8 cellular contexts compared by ENCODE assay signal in genomic region chr2:231709981-231710750, GRCh38.
DNase-seq lines count a peak whose midpoint lies in the region; ATAC-seq and TF ChIP-seq lines count a peak whose summit lies in the region.

No MANE protein-coding gene starts in this region.

- H3K4me3 ChIP-seq in NT2/D1 (ENCODE audit: insufficient read length, low read depth) (peak overlapping the region; percentile 98), mucosa of rectum (ENCODE audit: low read length in 2 of 2) (peak overlapping the region; percentile 85 to 89)

- H3K9me3 ChIP-seq in NT2/D1 (ENCODE audit: insufficient read depth, low read length), result no peaks in the 10 kb centered on the region
- no peaks in the 10 kb centered on the region for H3K9me3 ChIP-seq in mucosa of rectum (ENCODE audit: control insufficient read depth in 2 of 2, low read length in 2 of 2)

- H3K9ac ChIP-seq in NT2/D1 (ENCODE audit: insufficient read length, low read depth), result peak overlapping the region; percentile 99
- peak overlapping the region; percentile 93 to 98 for H3K9ac ChIP-seq in mucosa of rectum (ENCODE audit: low read depth in 1 of 2, low read length in 2 of 2)

- peak overlapping the region; percentile 97 to 100 for H3K27ac ChIP-seq in mucosa of rectum (ENCODE audit: low read depth in 2 of 2, low read length in 2 of 2)

- DNase-seq in NCI-H2171 (lab: John Stamatoyannopoulos, UW), result peak; percentile 56
- no peak for DNase-seq in NCI-H2171 treated with DMSO at 0.1 percent for 48 hours (lab: John Stamatoyannopoulos, UW)
- no peak for DNase-seq in NT2/D1 (ENCODE audit: low read depth, low spot score)
- peak; percentile 95 for DNase-seq in activated T-cell treated with anti-CD3 and anti-CD28 coated beads, Interleukin-2, amount 50 U/mL, for 1 hour
- peak; percentile 90 to 95 for DNase-seq in erythroblast (lab: John Stamatoyannopoulos, UW)
- peak; percentile 66 to 75 for DNase-seq in stimulated activated CD8-positive, alpha-beta memory T cell treated with anti-CD3 and anti-CD28 coated beads, Interleukin-4, amount 100 ng/mL, for 1 hour (ENCODE audit: low read depth in 2 of 2, low spot score in 1 of 2)

- ATAC-seq in HG03159 (IDR thresholded peaks at IDR 0.05; ENCODE audit: unreplicated experiment), result peak; percentile 24

- TF ChIP-seq POLR2A in erythroblast (IDR thresholded peaks at IDR 0.05; ENCODE audit: low read length), result peak; percentile 80

- H3K27me3 ChIP-seq in NT2/D1 (ENCODE audit: insufficient read depth, insufficient read length) (no peaks in the 10 kb centered on the region), mucosa of rectum (ENCODE audit: control insufficient read depth in 2 of 2, insufficient read depth in 2 of 2, low read length in 2 of 2) (no peaks in the 10 kb centered on the region)

- H3K36me3 ChIP-seq in NT2/D1 (ENCODE audit: insufficient read depth, insufficient read length, low read length) (peaks cover 45% of the 10 kb centered on the region), mucosa of rectum (ENCODE audit: control insufficient read depth in 2 of 2, insufficient read depth in 2 of 2, low read length in 2 of 2) (peaks cover 14 to 16% of the 10 kb centered on the region in 2 donors)

- H3K4me1 ChIP-seq in NT2/D1 (ENCODE audit: insufficient read depth, insufficient read length) (peaks cover 24% of the 10 kb centered on the region), mucosa of rectum (ENCODE audit: control insufficient read depth in 2 of 2, insufficient read depth in 2 of 2, low read length in 2 of 2) (peaks cover 34% of the 10 kb centered on the region in 2 donors)

Comparison
In these comparisons a context has a peak if more than half of its experiments do, and no peak if none do; other contexts are left out.
1. DNase-seq: peak in NCI-H2171 (single experiment), activated T-cell treated with anti-CD3 and anti-CD28 coated beads, Interleukin-2, amount 50 U/mL, for 1 hour (single experiment), erythroblast (2 of 2) and stimulated activated CD8-positive, alpha-beta memory T cell treated with anti-CD3 and anti-CD28 coated beads, Interleukin-4, amount 100 ng/mL, for 1 hour (2 of 2); none in NCI-H2171 treated with DMSO at 0.1 percent for 48 hours (single experiment) and NT2/D1 (single experiment).